In genomic region chr20:45812157-45813005, GRCh38 we compare ENCODE assay signal across 1 cellular context.
TF ChIP-seq lines count a peak whose summit lies in the region.

Gene UBE2C, plus strand, starts transcription at chr20:45812644. Its CDS starts 52 bp downstream, at chr20:45812696.

TF ChIP-seq in H1, 55 proteins besides CTCF, POLR2A, EP300 and RAD21 (continued from another document):
- TF ChIP-seq KDM5A (IDR thresholded peaks at IDR 0.05; ENCODE audit: low read length) (0 out of 2 replicates have a peak, but pooled peaks have one; percentile 38), POLR2AphosphoS5 (IDR thresholded peaks at IDR 0.05; ENCODE audit: low read depth, low read length) (peak; percentile 79), KDM1A (IDR thresholded peaks at IDR 0.05; ENCODE audit: borderline replicate concordance, low read length) (no peak), RXRA (IDR thresholded peaks at IDR 0.05; ENCODE audit: insufficient read depth, low read depth, low read length) (no peak), GABPA (IDR thresholded peaks at IDR 0.05; ENCODE audit: borderline replicate concordance, insufficient read depth, low read length) (no peak), SIX5 (IDR thresholded peaks at IDR 0.05; ENCODE audit: low read depth, low read length) (no peak), SAP30 (IDR thresholded peaks at IDR 0.05; ENCODE audit: insufficient read depth, insufficient replicate concordance, low read length) (peak; percentile 12), TBP (IDR thresholded peaks at IDR 0.05; ENCODE audit: low read depth, low read length) (peak; percentile 72), KDM4A (IDR thresholded peaks at IDR 0.05; ENCODE audit: low read depth, low read length, severe bottlenecking) (peak; percentile 36), BACH1 (IDR thresholded peaks at IDR 0.05; ENCODE audit: low read length) (peak; percentile 68), YY1 (IDR thresholded peaks at IDR 0.05; ENCODE audit: low read depth, low read length) (no peak), CHD2 (IDR thresholded peaks at IDR 0.05; ENCODE audit: low read length) (peak; percentile 93), CREB1 (IDR thresholded peaks at IDR 0.05) (peak; percentile 51; the same call in 1 of the 2 replicates), HDAC2 (IDR thresholded peaks at IDR 0.05; ENCODE audit: borderline replicate concordance in 1 of 2, low read depth in 2 of 2, low read length in 2 of 2) (peak in 1 of 2 experiments; percentile 84; a peak in 2 of 4 replicates), TAF1 (IDR thresholded peaks at IDR 0.05; ENCODE audit: low read depth, low read length) (peak; percentile 86), SP2 (IDR thresholded peaks at IDR 0.05; ENCODE audit: low read length) (peak; percentile 86), SP1 (IDR thresholded peaks at IDR 0.05; ENCODE audit: low read depth, low read length) (peak; percentile 99), MAX (IDR thresholded peaks at IDR 0.05) (peak; percentile 94), SIN3A (conservative IDR thresholded peaks at IDR 0.05 in 1 of 2, IDR thresholded peaks at IDR 0.05 in 1 of 2; ENCODE audit: low read depth in 1 of 2, low read length in 2 of 2) (peak in 1 of 2 experiments; percentile 92; a peak in 3 of 4 replicates)
- TF ChIP-seq, protein P1, sequence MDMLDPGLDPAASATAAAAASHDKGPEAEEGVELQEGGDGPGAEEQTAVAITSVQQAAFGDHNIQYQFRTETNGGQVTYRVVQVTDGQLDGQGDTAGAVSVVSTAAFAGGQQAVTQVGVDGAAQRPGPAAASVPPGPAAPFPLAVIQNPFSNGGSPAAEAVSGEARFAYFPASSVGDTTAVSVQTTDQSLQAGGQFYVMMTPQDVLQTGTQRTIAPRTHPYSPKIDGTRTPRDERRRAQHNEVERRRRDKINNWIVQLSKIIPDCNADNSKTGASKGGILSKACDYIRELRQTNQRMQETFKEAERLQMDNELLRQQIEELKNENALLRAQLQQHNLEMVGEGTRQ (IDR thresholded peaks at IDR 0.05; ENCODE audit: low read length): peak; percentile 77
